In the genomic region with DNA sequence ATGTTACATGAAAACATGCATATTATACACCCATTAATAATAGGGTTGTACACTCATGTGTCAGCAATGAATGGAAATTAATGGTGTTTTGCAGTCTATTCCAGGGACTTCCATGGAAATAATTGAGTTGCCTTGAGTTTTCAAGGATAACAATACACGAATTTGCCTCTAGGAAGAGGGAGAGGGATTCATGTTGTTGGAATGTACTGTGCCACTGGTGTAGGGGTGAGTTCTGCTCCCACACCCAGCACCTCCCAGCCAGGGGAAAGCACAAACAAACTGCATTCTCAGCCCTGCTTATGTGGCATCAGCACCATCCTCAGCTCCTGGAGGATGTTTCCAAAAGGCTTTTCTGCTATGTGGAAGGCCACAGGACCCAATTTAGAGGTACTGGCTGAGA, we compare ENCODE assay signal across 12 cellular contexts. TPM values are rescaled to one million over a fixed set of nuclear protein-coding genes. Genes with fewer than 3 reads are reported as not detected.
DNase-seq lines count a peak whose midpoint lies in the region; ATAC-seq and TF ChIP-seq lines count a peak whose summit lies in the region.
"Had no signal": no experiment of that assay in that cellular context is flagged by ENCODE, and none has a peak within 500 bp of the region (broad histone marks: within the 10 kb centered on the region; RNA-seq: fewer than 3 reads in every experiment).

No MANE protein-coding gene starts in this region.

- H3K27me3 ChIP-seq in RWPE2 (ENCODE audit: insufficient read depth, poor library complexity, severe bottlenecking), result no peaks in the 10 kb centered on the region
- H3K27me3 ChIP-seq in osteoblast (ENCODE audit: insufficient read depth, low read length), result no peaks in the 10 kb centered on the region

- H3K79me2 ChIP-seq in osteoblast (ENCODE audit: insufficient read depth, low read length), result peaks cover 93% of the 10 kb centered on the region

- H3K27ac ChIP-seq in RWPE2 (ENCODE audit: poor library complexity, severe bottlenecking) (peak overlapping the region; percentile 96), epithelial cell of prostate (peak overlapping the region; percentile 82), osteoblast (ENCODE audit: low read depth, low read length) (peak overlapping the region; percentile 58)

- DNase-seq in EL (peak; percentile 93), RWPE2 (ENCODE audit: low spot score) (no peak), epithelial cell of prostate (ENCODE audit: low read depth, low spot score) (no peak), osteoblast (ENCODE audit: insufficient read length, low spot score, missing footprints) (no peak), Kasumi-1 (lab: John Stamatoyannopoulos, UW) (no peak)
- no peak for DNase-seq in activated CD8-positive, alpha-beta memory T cell treated with anti-CD3 and anti-CD28 coated beads, Interleukin-2, amount 50 U/mL, for 48 hours
- DNase-seq: activated CD4-positive, alpha-beta T cell treated with anti-CD3 and anti-CD28 coated beads, Interleukin-2, amount 50 U/mL, for 1 hour; Karpas-422; T-helper 1 cell had no signal

- H3K4me3 ChIP-seq in RWPE2 (ENCODE audit: severe bottlenecking) (no peak overlapping the region), osteoblast (ENCODE audit: insufficient read depth, low read length) (no peak overlapping the region)

- H3K36me3 ChIP-seq in RWPE2 (ENCODE audit: low read depth) (peaks cover 58% of the 10 kb centered on the region), osteoblast (ENCODE audit: insufficient read depth, low read length) (peaks cover 2% of the 10 kb centered on the region)

- no peak for TF ChIP-seq CTCF in RWPE2 (IDR thresholded peaks at IDR 0.05; ENCODE audit: poor library complexity, severe bottlenecking)
- no peak for TF ChIP-seq CTCF in osteoblast (IDR thresholded peaks at IDR 0.05; ENCODE audit: extremely low read depth, low read depth, low read length)

- H3K4me1 ChIP-seq in RWPE2 (ENCODE audit: insufficient read depth, poor library complexity, severe bottlenecking), result peaks cover 97% of the 10 kb centered on the region
- peaks cover 43% of the 10 kb centered on the region for H3K4me1 ChIP-seq in osteoblast (ENCODE audit: insufficient read depth, low read length)

- H2AFZ ChIP-seq in osteoblast (ENCODE audit: low read length), result no peak overlapping the region

- ATAC-seq in RWPE2 (ENCODE audit: low read depth) (peak; percentile 77), HG03521 (IDR thresholded peaks at IDR 0.05; ENCODE audit: unreplicated experiment) (no peak), HG03159 (IDR thresholded peaks at IDR 0.05; ENCODE audit: unreplicated experiment) (no peak)
- ATAC-seq: stimulated activated effector memory CD8-positive, alpha-beta T cell treated with anti-CD3 and anti-CD28 coated beads, Interleukin-12 subunit alpha, Interleukin-12 subunit beta, amount 100 ng/mL, for 72 hours had no signal

- H4K20me1 ChIP-seq in osteoblast (ENCODE audit: insufficient read depth, low read length), result peaks cover 7% of the 10 kb centered on the region

- no peaks in the 10 kb centered on the region for H3K9me3 ChIP-seq in RWPE2 (ENCODE audit: severe bottlenecking)
- H3K9me3 ChIP-seq in osteoblast (ENCODE audit: low read depth, low read length), result no peaks in the 10 kb centered on the region

- peak overlapping the region; percentile 15 for H3K4me2 ChIP-seq in osteoblast (ENCODE audit: insufficient read depth, low read length)

RNA-seq across cellular contexts. Expression of a gene that starts 57.8 kb away (rescaled TPM):
- 34.0 and 37.1 TPM in 2 replicates for total RNA-seq in osteoblast
